1 cellular context compared by ENCODE assay signal in genomic region chr6:1735239-1735803, GRCh38.
A peak's percentile ranks its signal among the peaks of the same experiment; 100 is the strongest.
TF ChIP-seq lines count a peak whose summit lies in the region.

No MANE protein-coding gene starts in this region.

TF ChIP-seq in HEK293, 187 proteins besides CTCF, POLR2A, EP300 and RAD21 (continued from another document):
- TF ChIP-seq ZNF449 (tag by site-specific recombination; IDR thresholded peaks at IDR 0.05) (no peak), REST (tag by site-specific recombination; IDR thresholded peaks at IDR 0.05) (no peak), IKZF3 (tag by site-specific recombination; IDR thresholded peaks at IDR 0.05) (0 out of 2 replicates have a peak, but pooled peaks have one; percentile 39), ZNF561 (tag by site-specific recombination; IDR thresholded peaks at IDR 0.05; ENCODE audit: borderline replicate concordance) (no peak), ZNF596 (tag by site-specific recombination; IDR thresholded peaks at IDR 0.05) (no peak), ZNF521 (tag by site-specific recombination; IDR thresholded peaks at IDR 0.05) (no peak), ZNF138 (tag by site-specific recombination; IDR thresholded peaks at IDR 0.05; ENCODE audit: borderline replicate concordance) (no peak), ZNF837 (tag by site-specific recombination; IDR thresholded peaks at IDR 0.05) (no peak), EGR2 (tag by site-specific recombination; IDR thresholded peaks at IDR 0.05; ENCODE audit: low read depth) (peak; percentile 97), ZNF423 (tag by site-specific recombination; IDR thresholded peaks at IDR 0.05) (no peak)
